ENCODE assay signal across 23 cellular contexts in genomic region chr15:98062869-98063268, GRCh38.
"Had no signal": no experiment of that assay in that cellular context is flagged by ENCODE, and none has a peak within 500 bp of the region (broad histone marks: within the 10 kb centered on the region; RNA-seq: fewer than 3 reads in every experiment).

No MANE protein-coding gene starts in this region.

- H3K36me3 ChIP-seq: adrenal gland, breast epithelium had no signal

- H3K27me3 ChIP-seq: breast epithelium had no signal

- H3K36me3 Mint-ChIP-seq: activated naive CD4-positive, alpha-beta T cell treated with anti-CD3 and anti-CD28 coated beads, Interleukin-2, amount 10 ng/mL, durations not matched to agents 7 days and 5 days; activated naive CD8-positive, alpha-beta T cell treated with anti-CD3 and anti-CD28 coated beads for 36 hours had no signal

- FAIRE-seq: TTC549 had no signal

- H3K4me1 Mint-ChIP-seq: activated B cell treated with CpG ODN at 0.5 μM for 24 hours; activated CD4-positive, alpha-beta memory T cell treated with anti-CD3 and anti-CD28 coated beads, Interleukin-2, amount 10 ng/mL, durations not matched to agents 7 days and 5 days; activated naive CD4-positive, alpha-beta T cell treated with anti-CD3 and anti-CD28 coated beads, Interleukin-2, amount 10 ng/mL, durations not matched to agents 7 days and 5 days; activated naive CD8-positive, alpha-beta T cell treated with anti-CD3 and anti-CD28 coated beads for 36 hours; T-helper 17 cell had no signal

- H3K4me3 Mint-ChIP-seq: activated B cell treated with CpG ODN at 0.5 μM for 24 hours; activated CD4-positive, alpha-beta memory T cell treated with anti-CD3 and anti-CD28 coated beads, Interleukin-2, amount 10 ng/mL, durations not matched to agents 7 days and 5 days; activated naive CD4-positive, alpha-beta T cell treated with anti-CD3 and anti-CD28 coated beads, Interleukin-2, amount 10 ng/mL, durations not matched to agents 7 days and 5 days; activated naive CD8-positive, alpha-beta T cell treated with anti-CD3 and anti-CD28 coated beads for 36 hours; activated T-cell treated with anti-CD3 and anti-CD28 coated beads, Interleukin-2, amount 50 U/mL, for 72 hours; T-helper 17 cell had no signal

- H3K27ac Mint-ChIP-seq: activated B cell treated with CpG ODN at 0.5 μM for 24 hours; activated CD4-positive, alpha-beta memory T cell treated with anti-CD3 and anti-CD28 coated beads, Interleukin-2, amount 10 ng/mL, durations not matched to agents 7 days and 5 days; activated naive CD4-positive, alpha-beta T cell treated with anti-CD3 and anti-CD28 coated beads, Interleukin-2, amount 10 ng/mL, durations not matched to agents 7 days and 5 days; activated naive CD8-positive, alpha-beta T cell treated with anti-CD3 and anti-CD28 coated beads for 36 hours; activated T-cell treated with anti-CD3 and anti-CD28 coated beads, Interleukin-2, amount 50 U/mL, for 72 hours; activated T-helper 2 cell treated with anti-CD3 and anti-CD28 coated beads, Interferon-gamma antibody, Interleukin-2, Interleukin-4, amounts not matched to agents 10 μg/mL and 5 μg/mL and 100 μg/mL, durations not matched to agents 14 hours and 24 hours and 36 hours; T-helper 17 cell had no signal

- DNase-seq: activated B cell treated with CpG ODN at 0.5 μM for 24 hours; activated CD4-positive, alpha-beta memory T cell treated with anti-CD3 and anti-CD28 coated beads, Interleukin-2, amount 10 ng/mL, durations not matched to agents 7 days and 5 days; activated CD4-positive, alpha-beta T cell treated with anti-CD3 and anti-CD28 coated beads for 1 hour; activated CD4-positive, alpha-beta T cell treated with anti-CD3 and anti-CD28 coated beads, Interleukin-2, amount 50 U/mL, for 1 hour; activated gamma-delta T cell treated with Interleukin-2 at 50 U/mL for 16 hours; activated naive CD4-positive, alpha-beta T cell treated with anti-CD3 and anti-CD28 coated beads, Interleukin-2, amount 10 ng/mL, durations not matched to agents 7 days and 5 days; activated naive CD8-positive, alpha-beta T cell treated with anti-CD3 and anti-CD28 coated beads for 36 hours; activated T-cell treated with anti-CD3 and anti-CD28 coated beads, Interleukin-2, amount 50 U/mL, for 72 hours; adrenal gland; anterior cingulate cortex; caudate nucleus; NCI-H1105 treated with DMSO at 0.1 percent for 48 hours; NCI-H1436 treated with DMSO at 0.1 percent for 48 hours; NCI-H187; NCI-H2081; NCI-H524; PC-9; SHP77 treated with DMSO at 0.1 percent for 48 hours; T-helper 17 cell; T-helper 9 cell had no signal

- H3K27me3 Mint-ChIP-seq: activated B cell treated with CpG ODN at 0.5 μM for 24 hours; activated CD4-positive, alpha-beta memory T cell treated with anti-CD3 and anti-CD28 coated beads, Interleukin-2, amount 10 ng/mL, durations not matched to agents 7 days and 5 days; activated naive CD4-positive, alpha-beta T cell treated with anti-CD3 and anti-CD28 coated beads, Interleukin-2, amount 10 ng/mL, durations not matched to agents 7 days and 5 days; T-helper 17 cell had no signal

- ATAC-seq: activated T-cell treated with anti-CD3 and anti-CD28 coated beads, Interleukin-2, amount 50 U/mL, for 72 hours; T-helper 17 cell had no signal

- H3K4me1 ChIP-seq: adrenal gland, breast epithelium had no signal

- H3K27ac ChIP-seq: adrenal gland, breast epithelium, PC-9 had no signal

- H3K4me2 ChIP-seq: PC-9 had no signal

- H2AFZ ChIP-seq: PC-9 had no signal

- H3K4me3 ChIP-seq: adrenal gland, breast epithelium, PC-9 had no signal
